ENCODE assay signal across 38 cellular contexts in the genomic region with DNA sequence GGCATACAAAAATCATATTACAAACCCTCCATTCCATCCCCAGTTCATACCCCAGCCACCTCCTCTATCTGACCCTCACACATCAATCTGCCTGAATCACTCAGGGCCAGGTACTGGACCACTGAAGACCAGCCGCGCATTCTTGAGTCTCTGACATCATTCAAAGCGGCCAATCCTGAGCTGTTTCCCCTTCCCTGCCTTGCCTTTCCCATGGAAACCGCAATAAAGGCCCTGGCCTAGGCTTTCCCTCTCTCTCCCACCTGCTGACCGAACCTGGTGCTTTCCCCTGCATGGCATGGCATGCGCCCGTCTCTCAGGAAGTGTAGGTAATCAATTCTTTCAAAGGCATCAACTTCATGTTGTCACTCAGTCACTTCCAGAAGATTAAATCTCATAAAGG. TPM values are rescaled to one million over a fixed set of nuclear protein-coding genes. Genes with fewer than 3 reads are reported as not detected.
"Had no signal": no experiment of that assay in that cellular context is flagged by ENCODE, and none has a peak within 500 bp of the region (broad histone marks: within the 10 kb centered on the region; RNA-seq: fewer than 3 reads in every experiment).

No MANE protein-coding gene starts in this region.

- DNase-seq: activated B cell treated with CpG ODN at 0.5 μM for 24 hours; activated CD4-positive, alpha-beta memory T cell treated with anti-CD3 and anti-CD28 coated beads for 36 hours; activated CD4-positive, alpha-beta T cell treated with anti-CD3 and anti-CD28 coated beads for 4 hours; activated CD4-positive, alpha-beta T cell treated with anti-CD3 and anti-CD28 coated beads, Interleukin-2, amount 50 U/mL, for 1 hour; activated CD4-positive, CD25-positive, alpha-beta regulatory T cell treated with anti-CD3 and anti-CD28 coated beads, Interleukin-2, amount 50 U/mL, for 72 hours; activated CD8-positive, alpha-beta memory T cell treated with anti-CD3 and anti-CD28 coated beads, Interleukin-2, amount 50 U/mL, for 4 hours; activated gamma-delta T cell treated with Interleukin-2 at 50 U/mL for 16 hours; activated naive CD4-positive, alpha-beta T cell treated with anti-CD3 and anti-CD28 coated beads for 36 hours; activated T-cell treated with anti-CD3 and anti-CD28 coated beads for 4 hours; activated T-cell treated with anti-CD3 and anti-CD28 coated beads, Interleukin-2, amount 50 U/mL, for 4 hours; adrenal gland; anterior cingulate cortex; brain microvascular endothelial cell; NCI-H1092 treated with DMSO at 0.1 percent for 48 hours; NCI-H1417; NCI-H146; NCI-H187; NCI-H2029 treated with DMSO at 0.1 percent for 48 hours; NCI-H2107; NCI-H2171; NCI-H510A; NCI-H526; NCI-H748 treated with DMSO at 0.1 percent for 48 hours; NK-92 treated with Interleukin-12 subunit alpha and Interleukin-12 subunit beta, amount 100 ng/mL, for 24 hours; PC-3; Peyer's patch; RPMI8226; SIG-M5 had no signal

- H3K9me3 ChIP-seq: adrenal gland, Peyer's patch had no signal

- H3K4me1 ChIP-seq: adrenal gland, Peyer's patch had no signal

- H3K4me1 Mint-ChIP-seq: activated B cell treated with CpG ODN at 0.5 μM for 24 hours; central memory CD8-positive, alpha-beta T cell had no signal

- H3K27ac Mint-ChIP-seq: activated B cell treated with CpG ODN at 0.5 μM for 24 hours; activated CD4-positive, alpha-beta memory T cell treated with anti-CD3 and anti-CD28 coated beads for 36 hours; activated naive CD4-positive, alpha-beta T cell treated with anti-CD3 and anti-CD28 coated beads for 36 hours; activated naive CD4-positive, alpha-beta T cell treated with anti-CD3 and anti-CD28 coated beads, Interleukin-2, amount 50 U/mL, for 72 hours; activated T-helper 1 cell treated with anti-CD3 and anti-CD28 coated beads, Interleukin-12 subunit alpha, Interleukin-12 subunit beta, Interleukin-2, Interleukin-4 antibody, amounts not matched to agents 30 ng/mL and 10 ng/mL and 1 ng/mL, durations not matched to agents 14 hours and 24 hours and 36 hours; T-helper 2 cell treated with Interferon-gamma antibody and Interleukin-4, amounts not matched to agents 5 μg/mL and 100 μg/mL, for 36 hours had no signal

- H3K36me3 Mint-ChIP-seq: activated CD4-positive, alpha-beta memory T cell treated with anti-CD3 and anti-CD28 coated beads for 36 hours; activated naive CD4-positive, alpha-beta T cell treated with anti-CD3 and anti-CD28 coated beads, Interleukin-2, amount 50 U/mL, for 72 hours had no signal

- H3K4me2 ChIP-seq: KMS-11 had no signal

- H3K27me3 ChIP-seq: adrenal gland, brain microvascular endothelial cell, Peyer's patch had no signal

- H3K4me3 ChIP-seq: adrenal gland, Peyer's patch had no signal

- H3K9ac ChIP-seq: KMS-11 had no signal

- ATAC-seq: activated naive CD4-positive, alpha-beta T cell treated with anti-CD3 and anti-CD28 coated beads, Interleukin-2, amount 50 U/mL, for 72 hours; activated T-cell treated with anti-CD3 and anti-CD28 coated beads, Interleukin-2, amount 50 U/mL, for 4 hours; PC-3; SK-N-SH treated with all-trans-retinoic acid at 6 μM for 48 hours had no signal

- H3K4me3 Mint-ChIP-seq: activated B cell treated with CpG ODN at 0.5 μM for 24 hours; activated CD4-positive, alpha-beta memory T cell treated with anti-CD3 and anti-CD28 coated beads for 36 hours; activated naive CD4-positive, alpha-beta T cell treated with anti-CD3 and anti-CD28 coated beads for 36 hours; activated T-cell treated with anti-CD3 and anti-CD28 coated beads, Interleukin-2, amount 50 U/mL, for 4 hours; activated T-helper 1 cell treated with anti-CD3 and anti-CD28 coated beads, Interleukin-12 subunit alpha, Interleukin-12 subunit beta, Interleukin-2, Interleukin-4 antibody, amounts not matched to agents 30 ng/mL and 10 ng/mL and 1 ng/mL, durations not matched to agents 14 hours and 24 hours and 36 hours; central memory CD8-positive, alpha-beta T cell; T-helper 2 cell treated with Interferon-gamma antibody and Interleukin-4, amounts not matched to agents 5 μg/mL and 100 μg/mL, for 36 hours had no signal

- H3K36me3 ChIP-seq: adrenal gland, brain microvascular endothelial cell, Peyer's patch had no signal

- H3K27ac ChIP-seq: adrenal gland, brain microvascular endothelial cell, KMS-11, Peyer's patch had no signal

- H3K9me3 Mint-ChIP-seq: activated B cell treated with CpG ODN at 0.5 μM for 24 hours; activated CD4-positive, alpha-beta memory T cell treated with anti-CD3 and anti-CD28 coated beads for 36 hours; activated naive CD4-positive, alpha-beta T cell treated with anti-CD3 and anti-CD28 coated beads for 36 hours; activated naive CD4-positive, alpha-beta T cell treated with anti-CD3 and anti-CD28 coated beads, Interleukin-2, amount 50 U/mL, for 72 hours; activated T-cell treated with anti-CD3 and anti-CD28 coated beads, Interleukin-2, amount 50 U/mL, for 4 hours; activated T-helper 1 cell treated with anti-CD3 and anti-CD28 coated beads, Interleukin-12 subunit alpha, Interleukin-12 subunit beta, Interleukin-2, Interleukin-4 antibody, amounts not matched to agents 30 ng/mL and 10 ng/mL and 1 ng/mL, durations not matched to agents 14 hours and 24 hours and 36 hours; central memory CD8-positive, alpha-beta T cell; T-helper 2 cell treated with Interferon-gamma antibody and Interleukin-4, amounts not matched to agents 5 μg/mL and 100 μg/mL, for 36 hours had no signal

- H3K27me3 Mint-ChIP-seq: central memory CD8-positive, alpha-beta T cell had no signal

RNA-seq across cellular contexts. Expression of gene HIF3A, which starts 17.7 kb away (rescaled TPM):
- total RNA-seq: activated B cell treated with CpG ODN at 0.5 μM for 24 hours; activated CD4-positive, alpha-beta memory T cell treated with anti-CD3 and anti-CD28 coated beads for 36 hours; activated naive CD4-positive, alpha-beta T cell treated with anti-CD3 and anti-CD28 coated beads for 36 hours; activated naive CD4-positive, alpha-beta T cell treated with anti-CD3 and anti-CD28 coated beads, Interleukin-2, amount 50 U/mL, for 72 hours; activated T-helper 1 cell treated with anti-CD3 and anti-CD28 coated beads, Interleukin-12 subunit alpha, Interleukin-12 subunit beta, Interleukin-2, Interleukin-4 antibody, amounts not matched to agents 30 ng/mL and 10 ng/mL and 1 ng/mL, durations not matched to agents 14 hours and 24 hours and 36 hours; LHCN-M2; M059J; PC-3; SK-MEL-5; T-helper 1 cell treated with Interleukin-12 subunit alpha and Interleukin-12 subunit beta and Interleukin-4 antibody, amounts not matched to agents 30 ng/mL and 1 ng/mL, for 36 hours had no signal

RNA-seq across cellular contexts. Expression of gene IGFL1, which starts 49.6 kb away (rescaled TPM):
- total RNA-seq: activated B cell treated with CpG ODN at 0.5 μM for 24 hours; activated CD4-positive, alpha-beta memory T cell treated with anti-CD3 and anti-CD28 coated beads for 36 hours; activated naive CD4-positive, alpha-beta T cell treated with anti-CD3 and anti-CD28 coated beads for 36 hours; activated naive CD4-positive, alpha-beta T cell treated with anti-CD3 and anti-CD28 coated beads, Interleukin-2, amount 50 U/mL, for 72 hours; activated T-cell treated with anti-CD3 and anti-CD28 coated beads, Interleukin-2, amount 50 U/mL, for 4 hours; activated T-helper 1 cell treated with anti-CD3 and anti-CD28 coated beads, Interleukin-12 subunit alpha, Interleukin-12 subunit beta, Interleukin-2, Interleukin-4 antibody, amounts not matched to agents 30 ng/mL and 10 ng/mL and 1 ng/mL, durations not matched to agents 14 hours and 24 hours and 36 hours; adrenal gland; LHCN-M2; M059J; Peyer's patch; SK-MEL-5; T-helper 1 cell treated with Interleukin-12 subunit alpha and Interleukin-12 subunit beta and Interleukin-4 antibody, amounts not matched to agents 30 ng/mL and 1 ng/mL, for 36 hours had no signal
- polyA plus RNA-seq: adrenal gland had no signal
